Comparison of ENCODE assay signal across 7 cellular contexts in the genomic region with DNA sequence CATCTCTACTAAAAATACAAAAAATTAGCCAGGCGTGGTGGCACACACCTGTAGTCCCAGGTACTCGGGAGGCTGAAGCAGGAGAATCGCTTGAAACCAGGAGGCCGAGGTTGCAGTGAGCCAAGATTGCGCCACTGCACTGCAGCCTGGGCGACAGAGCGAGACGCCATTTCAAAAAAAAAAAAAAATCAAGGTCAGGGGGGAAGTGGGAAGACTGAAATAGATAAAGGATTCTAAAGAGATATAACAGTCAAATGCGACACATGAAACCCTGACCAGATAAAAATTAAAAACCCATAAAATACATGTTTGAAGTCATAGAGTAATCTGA. TPM values are rescaled to one million over a fixed set of nuclear protein-coding genes. Genes with fewer than 3 reads are reported as not detected.
DNase-seq lines count a peak whose midpoint lies in the region; ATAC-seq and TF ChIP-seq lines count a peak whose summit lies in the region.
"Not testable (repeated sequence)": the region's sequence is repeated elsewhere in the genome, so short reads cannot be mapped to it uniquely, and the experiment has no call there.
"Had no signal": no experiment of that assay in that cellular context is flagged by ENCODE, and none has a peak within 500 bp of the region (broad histone marks: within the 10 kb centered on the region; RNA-seq: fewer than 3 reads in every experiment).

No MANE protein-coding gene starts in this region.

- peaks cover 30% of the 10 kb centered on the region for H3K36me3 Mint-ChIP-seq in activated T-helper 17 cell treated with anti-CD3 and anti-CD28 coated beads, Interleukin-2, amount 50 U/mL, for 72 hours (ENCODE audit: low read depth)
- peaks cover 35% of the 10 kb centered on the region for H3K36me3 Mint-ChIP-seq in effector memory CD8-positive, alpha-beta T cell (ENCODE audit: insufficient read depth)
- not testable (repeated sequence) for H3K36me3 Mint-ChIP-seq in natural killer cell
- peaks cover 42% of the 10 kb centered on the region for H3K36me3 Mint-ChIP-seq in stimulated activated effector memory CD8-positive, alpha-beta T cell treated with anti-CD3 and anti-CD28 coated beads, Interleukin-12 subunit alpha, Interleukin-12 subunit beta, amount 100 ng/mL, for 72 hours

- not testable (repeated sequence) for ATAC-seq in activated T-helper 17 cell treated with anti-CD3 and anti-CD28 coated beads, Interleukin-2, amount 50 U/mL, for 72 hours (replicated peaks); effector memory CD8-positive, alpha-beta T cell (replicated peaks); natural killer cell; stimulated activated effector memory CD8-positive, alpha-beta T cell treated with anti-CD3 and anti-CD28 coated beads, Interleukin-12 subunit alpha, Interleukin-12 subunit beta, amount 100 ng/mL, for 72 hours

- peak overlapping the region; percentile 19 for H3K27ac ChIP-seq in C4-2B

- not testable (repeated sequence) for TF ChIP-seq CTCF in C4-2B (conservative IDR thresholded peaks at IDR 0.05); natural killer cell (IDR thresholded peaks at IDR 0.05)

- H3K4me1 Mint-ChIP-seq in activated T-helper 17 cell treated with anti-CD3 and anti-CD28 coated beads, Interleukin-2, amount 50 U/mL, for 72 hours; effector memory CD8-positive, alpha-beta T cell (ENCODE audit: low read depth in 2 of 2): not testable (repeated sequence)
- peaks cover 20% of the 10 kb centered on the region in 2 donors for H3K4me1 Mint-ChIP-seq in natural killer cell
- H3K4me1 Mint-ChIP-seq in stimulated activated effector memory CD8-positive, alpha-beta T cell treated with anti-CD3 and anti-CD28 coated beads, Interleukin-12 subunit alpha, Interleukin-12 subunit beta, amount 100 ng/mL, for 72 hours = peaks cover 12% of the 10 kb centered on the region

- H3K4me3 Mint-ChIP-seq in activated T-helper 17 cell treated with anti-CD3 and anti-CD28 coated beads, Interleukin-2, amount 50 U/mL, for 72 hours; effector memory CD8-positive, alpha-beta T cell; natural killer cell; stimulated activated effector memory CD8-positive, alpha-beta T cell treated with anti-CD3 and anti-CD28 coated beads, Interleukin-12 subunit alpha, Interleukin-12 subunit beta, amount 100 ng/mL, for 72 hours: not testable (repeated sequence)

- H3K27ac Mint-ChIP-seq in activated T-helper 17 cell treated with anti-CD3 and anti-CD28 coated beads, Interleukin-2, amount 50 U/mL, for 72 hours = peak overlapping the region; percentile 80
- H3K27ac Mint-ChIP-seq in effector memory CD8-positive, alpha-beta T cell = peak overlapping the region; percentile 57 to 88
- H3K27ac Mint-ChIP-seq in natural killer cell = peak overlapping the region; percentile 75 to 86
- H3K27ac Mint-ChIP-seq in stimulated activated effector memory CD8-positive, alpha-beta T cell treated with anti-CD3 and anti-CD28 coated beads, Interleukin-12 subunit alpha, Interleukin-12 subunit beta, amount 100 ng/mL, for 72 hours = peak overlapping the region; percentile 81

- DNase-seq in effector memory CD8-positive, alpha-beta T cell; natural killer cell; stimulated activated effector memory CD8-positive, alpha-beta T cell treated with anti-CD3 and anti-CD28 coated beads, Interleukin-12 subunit alpha, Interleukin-12 subunit beta, amount 100 ng/mL, for 72 hours (ENCODE audit: low spot score in 2 of 2): not testable (repeated sequence)

- intact Hi-C loops in natural killer cell (cut with micrococcal nuclease) = not testable (repeated sequence)

- not testable (repeated sequence) for H3K27me3 Mint-ChIP-seq in activated T-helper 17 cell treated with anti-CD3 and anti-CD28 coated beads, Interleukin-2, amount 50 U/mL, for 72 hours; effector memory CD8-positive, alpha-beta T cell; natural killer cell (ENCODE audit: low read depth in 2 of 2)

- not testable (repeated sequence) for H3K9me3 Mint-ChIP-seq in activated T-helper 17 cell treated with anti-CD3 and anti-CD28 coated beads, Interleukin-2, amount 50 U/mL, for 72 hours; effector memory CD8-positive, alpha-beta T cell; natural killer cell; stimulated activated effector memory CD8-positive, alpha-beta T cell treated with anti-CD3 and anti-CD28 coated beads, Interleukin-12 subunit alpha, Interleukin-12 subunit beta, amount 100 ng/mL, for 72 hours

RNA-seq across cellular contexts. Expression of gene SERPIND1, which starts 4.5 kb away (rescaled TPM):
- under 1 TPM in 1 of 2 donors, not detected in 1; 0.11 TPM for total RNA-seq in activated T-helper 17 cell treated with anti-CD3 and anti-CD28 coated beads, Interleukin-2, amount 50 U/mL, for 72 hours
- under 1 TPM in 1 of 3 donors, not detected in 2; 0.43 TPM for total RNA-seq in natural killer cell
- total RNA-seq: A172; CD4-positive, alpha-beta memory T cell had no signal
